Comparison of ENCODE assay signal across 15 cellular contexts in the genomic region with DNA sequence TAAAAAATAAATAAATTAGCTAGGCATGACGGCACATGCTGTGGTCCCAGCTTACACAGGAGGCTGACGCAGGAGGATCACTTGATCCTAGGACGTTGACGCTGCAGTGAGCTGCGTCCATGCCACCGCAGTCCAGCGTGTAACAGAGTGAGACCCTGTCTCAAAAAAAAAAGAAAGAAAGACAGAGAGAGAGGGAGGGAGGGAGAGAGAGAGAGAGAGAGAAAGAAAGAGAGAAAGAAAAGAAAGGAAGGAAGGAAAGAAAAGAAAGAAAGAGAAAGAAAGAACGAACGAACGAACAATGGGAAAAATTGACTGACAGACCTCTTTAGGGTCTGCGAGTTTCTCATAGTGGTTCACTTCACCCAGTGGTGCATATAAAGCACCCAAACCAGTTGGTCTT.
A peak's percentile ranks its signal among the peaks of the same experiment; 100 is the strongest.
DNase-seq lines count a peak whose midpoint lies in the region; ATAC-seq and TF ChIP-seq lines count a peak whose summit lies in the region.
"Had no signal": no experiment of that assay in that cellular context is flagged by ENCODE, and none has a peak within 500 bp of the region (broad histone marks: within the 10 kb centered on the region; RNA-seq: fewer than 3 reads in every experiment).

No MANE protein-coding gene starts in this region.

- WGBS in transverse colon (ENCODE audit: low coverage in 1 of 2), 2 donors = 87 to 91% methylated on average over 8 to 11 of the region's 11 CpGs
- 90 to 94% methylated on average over 11 of the region's 11 CpGs for WGBS in lower leg skin, 2 donors

- H3K27ac ChIP-seq in lower lobe of right lung = peak overlapping the region; percentile 34
- peak overlapping the region; percentile 52 to 80 (median 67) for H3K27ac ChIP-seq in transverse colon

- in situ Hi-C loops in transverse colon (cut with MboI; ENCODE audit: low pct_ligation_motif_present in 1 of 4, low pct_unique_long_range_greater_than_20kb in 1 of 4, low sequenced_read_pairs in 3 of 4) = no loop called here

- ATAC-seq in activated naive CD8-positive, alpha-beta T cell treated with anti-CD3 and anti-CD28 coated beads, Interleukin-2, amount 10 ng/mL, durations not matched to agents 7 days and 5 days (ENCODE audit: low read depth) = no peak
- ATAC-seq in activated T-helper 17 cell treated with anti-CD3 and anti-CD28 coated beads, Interleukin-2, amount 50 U/mL, for 72 hours (replicated peaks) = no peak
- ATAC-seq in lower lobe of right lung (no peak), HG02759 (IDR thresholded peaks at IDR 0.05; ENCODE audit: unreplicated experiment) (no peak)

- H3K27me3 Mint-ChIP-seq in activated naive CD8-positive, alpha-beta T cell treated with anti-CD3 and anti-CD28 coated beads, Interleukin-2, amount 10 ng/mL, durations not matched to agents 7 days and 5 days = no peaks in the 10 kb centered on the region
- H3K27me3 Mint-ChIP-seq in activated naive CD8-positive, alpha-beta T cell treated with anti-CD3 and anti-CD28 coated beads for 36 hours = no peaks in the 10 kb centered on the region
- no peaks in the 10 kb centered on the region for H3K27me3 Mint-ChIP-seq in activated T-helper 17 cell treated with anti-CD3 and anti-CD28 coated beads, Interleukin-2, amount 50 U/mL, for 72 hours

- H3K36me3 Mint-ChIP-seq in activated naive CD8-positive, alpha-beta T cell treated with anti-CD3 and anti-CD28 coated beads, Interleukin-2, amount 10 ng/mL, durations not matched to agents 7 days and 5 days = peaks cover 24% of the 10 kb centered on the region
- H3K36me3 Mint-ChIP-seq in activated naive CD8-positive, alpha-beta T cell treated with anti-CD3 and anti-CD28 coated beads for 36 hours = peaks cover 20% of the 10 kb centered on the region
- H3K36me3 Mint-ChIP-seq in activated T-helper 17 cell treated with anti-CD3 and anti-CD28 coated beads, Interleukin-2, amount 50 U/mL, for 72 hours (ENCODE audit: low read depth) = peaks cover 92% of the 10 kb centered on the region

- H3K4me3 ChIP-seq in lower lobe of right lung (no peak overlapping the region), transverse colon (no peak overlapping the region), lower leg skin (ENCODE audit: low read depth, poor library complexity, severe bottlenecking) (no peak overlapping the region)

- POLR2A ChIA-PET in activated naive CD8-positive, alpha-beta T cell treated with anti-CD3 and anti-CD28 coated beads, Interleukin-2, amount 10 ng/mL, durations not matched to agents 7 days and 5 days (lab: Charles Lee) = no interaction called here

- no peaks in the 10 kb centered on the region for H3K9me3 Mint-ChIP-seq in activated naive CD8-positive, alpha-beta T cell treated with anti-CD3 and anti-CD28 coated beads, Interleukin-2, amount 10 ng/mL, durations not matched to agents 7 days and 5 days
- no peaks in the 10 kb centered on the region for H3K9me3 Mint-ChIP-seq in activated naive CD8-positive, alpha-beta T cell treated with anti-CD3 and anti-CD28 coated beads for 36 hours
- H3K9me3 Mint-ChIP-seq in activated T-helper 17 cell treated with anti-CD3 and anti-CD28 coated beads, Interleukin-2, amount 50 U/mL, for 72 hours = no peaks in the 10 kb centered on the region
- H3K9me3 Mint-ChIP-seq: T-helper 2 cell treated with Interferon-gamma antibody and Interleukin-4, amounts not matched to agents 5 μg/mL and 100 μg/mL, for 36 hours had no signal

- peak overlapping the region; percentile 1 for H3K27ac Mint-ChIP-seq in activated naive CD8-positive, alpha-beta T cell treated with anti-CD3 and anti-CD28 coated beads, Interleukin-2, amount 10 ng/mL, durations not matched to agents 7 days and 5 days
- no peak overlapping the region for H3K27ac Mint-ChIP-seq in activated naive CD8-positive, alpha-beta T cell treated with anti-CD3 and anti-CD28 coated beads for 36 hours
- peak overlapping the region; percentile 81 for H3K27ac Mint-ChIP-seq in activated T-helper 17 cell treated with anti-CD3 and anti-CD28 coated beads, Interleukin-2, amount 50 U/mL, for 72 hours
- H3K27ac Mint-ChIP-seq: T-helper 2 cell treated with Interferon-gamma antibody and Interleukin-4, amounts not matched to agents 5 μg/mL and 100 μg/mL, for 36 hours had no signal

- no peaks in the 10 kb centered on the region for H3K27me3 ChIP-seq in lower lobe of right lung (ENCODE audit: low read depth)
- no peaks in the 10 kb centered on the region for H3K27me3 ChIP-seq in transverse colon

- H3K4me3 Mint-ChIP-seq in activated naive CD8-positive, alpha-beta T cell treated with anti-CD3 and anti-CD28 coated beads, Interleukin-2, amount 10 ng/mL, durations not matched to agents 7 days and 5 days = no peak overlapping the region
- no peak overlapping the region for H3K4me3 Mint-ChIP-seq in activated naive CD8-positive, alpha-beta T cell treated with anti-CD3 and anti-CD28 coated beads for 36 hours
- H3K4me3 Mint-ChIP-seq in activated T-helper 17 cell treated with anti-CD3 and anti-CD28 coated beads, Interleukin-2, amount 50 U/mL, for 72 hours = peak overlapping the region; percentile 57
- H3K4me3 Mint-ChIP-seq: T-helper 2 cell treated with Interferon-gamma antibody and Interleukin-4, amounts not matched to agents 5 μg/mL and 100 μg/mL, for 36 hours had no signal

- H3K36me3 ChIP-seq in lower lobe of right lung = peaks cover 23% of the 10 kb centered on the region
- no peaks in the 10 kb centered on the region for H3K36me3 ChIP-seq in transverse colon

- TF ChIP-seq EP300 in transverse colon (IDR thresholded peaks at IDR 0.05; ENCODE audit: low read depth) = no peak

- H3K9me3 ChIP-seq in lower lobe of right lung (no peaks in the 10 kb centered on the region), transverse colon (no peaks in the 10 kb centered on the region)

- peaks cover 81% of the 10 kb centered on the region for H3K4me1 ChIP-seq in lower lobe of right lung
- peaks cover 31 to 57% (median 49%) of the 10 kb centered on the region in 4 donors for H3K4me1 ChIP-seq in transverse colon

- no peak for TF ChIP-seq CTCF in lower lobe of right lung (IDR thresholded peaks at IDR 0.05)
- TF ChIP-seq CTCF in transverse colon (IDR thresholded peaks at IDR 0.05) = no peak
- TF ChIP-seq CTCF in lower leg skin (IDR thresholded peaks at IDR 0.05) = no peak

- no peak for DNase-seq in activated naive CD8-positive, alpha-beta T cell treated with anti-CD3 and anti-CD28 coated beads, Interleukin-2, amount 10 ng/mL, durations not matched to agents 7 days and 5 days
- no peak for DNase-seq in activated naive CD8-positive, alpha-beta T cell treated with anti-CD3 and anti-CD28 coated beads for 36 hours
- no peak for DNase-seq in lower lobe of right lung
- no peak for DNase-seq in transverse colon
- DNase-seq in hippocampal formation (lab: John Stamatoyannopoulos, UW) = no peak
- no peak for DNase-seq in lower leg skin (ENCODE audit: low spot score in 2 of 2)
- DNase-seq: DMS79; GOT3; MV-4-11; NCI-H226; occipital lobe; stimulated activated CD4-positive, alpha-beta T cell treated with anti-CD3 and anti-CD28 coated beads, Interleukin-12 subunit alpha, Interleukin-12 subunit beta, amount 100 ng/mL, for 4 hours had no signal

- intact Hi-C loops in lower lobe of right lung (cut with DNase I) = no loop called here
- intact Hi-C loops in transverse colon (cut with DNase I; ENCODE audit: low total_unique reads) = no loop called here
- intact Hi-C loops in lower leg skin (cut with DNase I; ENCODE audit: low total_unique reads) = no loop called here

- no peak for TF ChIP-seq POLR2A in transverse colon (IDR thresholded peaks at IDR 0.05)
- no peak for TF ChIP-seq POLR2A in lower leg skin (IDR thresholded peaks at IDR 0.05)

- peaks cover 43% of the 10 kb centered on the region for H3K4me1 Mint-ChIP-seq in activated naive CD8-positive, alpha-beta T cell treated with anti-CD3 and anti-CD28 coated beads, Interleukin-2, amount 10 ng/mL, durations not matched to agents 7 days and 5 days
- H3K4me1 Mint-ChIP-seq in activated naive CD8-positive, alpha-beta T cell treated with anti-CD3 and anti-CD28 coated beads for 36 hours = peaks cover 64% of the 10 kb centered on the region
- H3K4me1 Mint-ChIP-seq in activated T-helper 17 cell treated with anti-CD3 and anti-CD28 coated beads, Interleukin-2, amount 50 U/mL, for 72 hours = peaks cover 51% of the 10 kb centered on the region
